Comparison of ENCODE assay signal across 8 cellular contexts in the genomic region with DNA sequence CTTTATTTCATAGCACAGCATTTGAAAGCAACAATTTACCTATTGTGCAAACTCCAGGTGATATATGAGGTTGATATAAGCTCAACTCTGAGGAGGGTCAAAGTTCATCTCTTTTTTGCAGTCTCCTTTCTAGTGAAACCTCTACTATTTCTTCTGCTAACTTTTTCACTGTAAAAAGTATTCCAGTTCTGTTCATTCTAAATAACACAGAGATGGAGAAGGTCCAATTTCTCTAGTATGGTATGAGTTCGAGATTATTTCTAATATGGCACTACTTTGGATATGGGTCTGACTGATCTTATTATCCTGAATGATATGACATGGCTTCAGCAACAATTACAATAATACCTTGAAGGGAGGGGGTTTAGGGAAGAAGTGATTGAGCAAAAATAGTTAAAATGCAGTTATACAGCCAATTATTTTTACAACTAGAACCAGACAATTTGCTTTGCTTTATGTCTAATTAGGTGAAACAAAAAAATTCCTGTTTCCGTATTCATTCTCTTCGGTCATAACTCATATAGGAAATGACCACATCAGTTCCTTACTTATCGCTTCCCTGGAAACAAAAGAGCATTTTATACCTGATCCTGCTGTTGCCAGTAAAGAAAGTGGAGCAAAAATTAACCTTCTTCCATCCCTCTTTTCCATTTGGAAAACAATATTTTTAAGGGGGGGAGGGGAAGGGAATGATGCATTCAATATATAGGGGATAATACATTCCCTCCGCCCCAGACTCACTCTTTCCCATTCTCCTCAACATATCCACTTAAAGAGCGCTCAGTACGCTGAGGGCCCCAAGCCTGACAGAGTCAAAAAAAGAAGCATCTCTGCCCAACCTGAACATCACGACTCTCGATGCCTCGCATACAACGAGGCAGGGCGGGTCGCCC. TPM values are rescaled to one million over a fixed set of nuclear protein-coding genes. Genes with fewer than 3 reads are reported as not detected.
DNase-seq lines count a peak whose midpoint lies in the region; ATAC-seq and TF ChIP-seq lines count a peak whose summit lies in the region.

No MANE protein-coding gene starts in this region.

- no peak overlapping the region for H2BK5ac ChIP-seq in mesenchymal stem cell (ENCODE audit: low read depth, low read length, poor library complexity, severe bottlenecking)

- ATAC-seq in HG03103 (IDR thresholded peaks at IDR 0.05; ENCODE audit: low read depth, unreplicated experiment) = peak; percentile 39
- ATAC-seq in body of pancreas = no peak
- no peak for ATAC-seq in GM18517 (IDR thresholded peaks at IDR 0.05; ENCODE audit: unreplicated experiment)
- no peak for ATAC-seq in GM21723 (IDR thresholded peaks at IDR 0.05; ENCODE audit: unreplicated experiment)

- H4K91ac ChIP-seq in mesenchymal stem cell (ENCODE audit: low read length) = peak overlapping the region; percentile 86

- peaks cover 7% of the 10 kb centered on the region for H3K79me1 ChIP-seq in mesenchymal stem cell (replicated peaks; ENCODE audit: low read length, poor library complexity, severe bottlenecking)

- H3K4me3 ChIP-seq in body of pancreas (peak overlapping the region; percentile 47 to 61), mesenchymal stem cell (ENCODE audit: insufficient read depth in 1 of 2, low read depth in 1 of 2, low read length in 2 of 2) (peak overlapping the region; percentile 91 to 94)

- peak overlapping the region; percentile 96 to 99 for H3K18ac ChIP-seq in mesenchymal stem cell (ENCODE audit: low read depth in 1 of 2, low read length in 2 of 2)

- intact Hi-C loops in body of pancreas (cut with DNase I) = no loop called here

- no peaks in the 10 kb centered on the region for H3K9me3 ChIP-seq in body of pancreas
- no peaks in the 10 kb centered on the region for H3K9me3 ChIP-seq in mesenchymal stem cell (ENCODE audit: control insufficient read depth, low read length)

- in situ Hi-C loops in G401 (cut with HindIII; ENCODE audit: low sequenced_read_pairs) = no loop called here

- peak overlapping the region in 1 of 2 experiments; percentile 3 for H3K23ac ChIP-seq in mesenchymal stem cell (ENCODE audit: low read length in 2 of 2)

- no peak overlapping the region for H2BK15ac ChIP-seq in mesenchymal stem cell (ENCODE audit: low read depth, poor library complexity, severe bottlenecking)

- no peak overlapping the region for H2BK12ac ChIP-seq in mesenchymal stem cell (ENCODE audit: low read length in 2 of 2)

- TF ChIP-seq POLR2A in body of pancreas (IDR thresholded peaks at IDR 0.05) = no peak

- H2AFZ ChIP-seq in mesenchymal stem cell (ENCODE audit: low read depth, low read length) = peak overlapping the region; percentile 98

- no peak overlapping the region for H2AK5ac ChIP-seq in mesenchymal stem cell (ENCODE audit: low read length, severe bottlenecking)

- peak overlapping the region; percentile 73 for H2BK120ac ChIP-seq in mesenchymal stem cell (ENCODE audit: low read depth, low read length)

- no peak for TF ChIP-seq CTCF in body of pancreas (IDR thresholded peaks at IDR 0.05)

- H3K14ac ChIP-seq in mesenchymal stem cell (ENCODE audit: low read length in 2 of 2) = peak overlapping the region in 1 of 2 experiments; percentile 11

- peak overlapping the region; percentile 90 for H3K4me2 ChIP-seq in mesenchymal stem cell (ENCODE audit: low read length, poor library complexity, severe bottlenecking)

- H3K27ac ChIP-seq in body of pancreas (peak overlapping the region; percentile 90 to 100 (median 96)), mesenchymal stem cell (ENCODE audit: low read length, poor library complexity, severe bottlenecking) (peak overlapping the region; percentile 69)

- H3K36me3 ChIP-seq in body of pancreas (replicated peaks in 1 of 2; ENCODE audit: insufficient read depth in 1 of 2, low read depth in 2 of 2) (no peaks in the 10 kb centered on the region), mesenchymal stem cell (ENCODE audit: control insufficient read depth in 1 of 2, insufficient read depth in 2 of 2, low read depth in 1 of 2, low read length in 2 of 2) (peaks cover 0 to 3% of the 10 kb centered on the region in 2 experiments)

- WGBS in body of pancreas, 2 donors = 10 to 11% methylated on average over 10 to 13 of the region's 13 CpGs
- 1% methylated on average over 12 of the region's 13 CpGs for WGBS in mesenchymal stem cell

- H3K27me3 ChIP-seq in body of pancreas (no peaks in the 10 kb centered on the region), mesenchymal stem cell (ENCODE audit: control insufficient read depth in 1 of 2, insufficient read depth in 1 of 2, low read length in 2 of 2) (no peaks in the 10 kb centered on the region)

- H3K9ac ChIP-seq in mesenchymal stem cell (ENCODE audit: low read length) = peak overlapping the region; percentile 92

- peak overlapping the region in 1 of 2 experiments; percentile 87 for H3K4ac ChIP-seq in mesenchymal stem cell (ENCODE audit: low read depth in 1 of 2, low read length in 2 of 2)

- no peak overlapping the region for H4K8ac ChIP-seq in mesenchymal stem cell (ENCODE audit: low read length)

- DNase-seq in G401 (ENCODE audit: low spot score) = peak; percentile 53
- no peak for DNase-seq in body of pancreas
- no peak for DNase-seq in mesenchymal stem cell
- no peak for DNase-seq in NCI-H2196 treated with DMSO at 0.1 percent for 48 hours (lab: John Stamatoyannopoulos, UW; ENCODE audit: unreplicated experiment)
- no peak for DNase-seq in COR-L47 (lab: John Stamatoyannopoulos, UW)

- H3K4me1 ChIP-seq in body of pancreas (peaks cover 16% of the 10 kb centered on the region), mesenchymal stem cell (ENCODE audit: control insufficient read depth, insufficient read depth, low read depth, low read length) (peaks cover 5% of the 10 kb centered on the region)

RNA-seq across cellular contexts. Expression of a gene that starts 1.0 kb away (rescaled TPM):
- 4.7 and 9.4 TPM in 2 replicates for total RNA-seq in G401 (2014; rRNA removed; shearing (Covaris generic))
- total RNA-seq in body of pancreas = 10 to 100 TPM; 11.2 to 13.5 TPM
- polyA plus RNA-seq in mesenchymal stem cell (2013, experiment 1 of 2) = 12.6 TPM
- 12.3 TPM for polyA plus RNA-seq in mesenchymal stem cell (2013, experiment 2 of 2)
